10 cellular contexts compared by ENCODE assay signal in genomic region chr12:127041985-127042625, GRCh38.
DNase-seq lines count a peak whose midpoint lies in the region; ATAC-seq and TF ChIP-seq lines count a peak whose summit lies in the region.
"Had no signal": no experiment of that assay in that cellular context is flagged by ENCODE, and none has a peak within 500 bp of the region (broad histone marks: within the 10 kb centered on the region; RNA-seq: fewer than 3 reads in every experiment).

No MANE protein-coding gene starts in this region.

- intact Hi-C loops in sciatic nerve (cut with DNase I) (no loop called here), prostate gland (cut with DNase I) (no loop called here)

- H3K9me3 Mint-ChIP-seq in T-helper 2 cell treated with Interferon-gamma antibody and Interleukin-4, amounts not matched to agents 5 μg/mL and 100 μg/mL, for 36 hours, result no peaks in the 10 kb centered on the region

- no peaks in the 10 kb centered on the region for H3K27me3 ChIP-seq in BLaER1 treated with 17β-estradiol and CSF1 and Interleukin-3, amounts not matched to agents 10 nM and 100 nM
- no peaks in the 10 kb centered on the region for H3K27me3 ChIP-seq in prostate gland (replicated peaks; ENCODE audit: insufficient read depth)

- H3K27me3 Mint-ChIP-seq in T-helper 2 cell treated with Interferon-gamma antibody and Interleukin-4, amounts not matched to agents 5 μg/mL and 100 μg/mL, for 36 hours (ENCODE audit: low read depth), result no peaks in the 10 kb centered on the region

- ATAC-seq in HG02840 (IDR thresholded peaks at IDR 0.05; ENCODE audit: low FRiP score, unreplicated experiment), result peak; percentile 80
- peak; percentile 97 for ATAC-seq in HG03575 (IDR thresholded peaks at IDR 0.05; ENCODE audit: extremely low read depth, insufficient number of reproducible peaks, low FRiP score, unreplicated experiment)
- ATAC-seq in esophagus mucosa, result no peak
- no peak for ATAC-seq in sciatic nerve

- peak overlapping the region; percentile 49 to 99 (median 95); a peak in 21 of 22 replicates for H3K27ac ChIP-seq in BLaER1 treated with 17β-estradiol and CSF1 and Interleukin-3, amounts not matched to agents 10 nM and 100 nM
- H3K27ac ChIP-seq in prostate gland, result no peak overlapping the region

- H3K36me3 ChIP-seq in BLaER1 treated with 17β-estradiol and CSF1 and Interleukin-3, amounts not matched to agents 10 nM and 100 nM, result peaks cover 0 to 4% (median 0%) of the 10 kb centered on the region in 11 experiments; a peak in 2 of 22 replicates
- H3K36me3 ChIP-seq in prostate gland, result no peaks in the 10 kb centered on the region

- peak overlapping the region in 10 of 11 experiments; percentile 48 to 84 (median 76); a peak in 19 of 22 replicates for H3K9ac ChIP-seq in BLaER1 treated with 17β-estradiol and CSF1 and Interleukin-3, amounts not matched to agents 10 nM and 100 nM

- no peak overlapping the region for H3K27ac Mint-ChIP-seq in T-helper 2 cell treated with Interferon-gamma antibody and Interleukin-4, amounts not matched to agents 5 μg/mL and 100 μg/mL, for 36 hours

- H3K4me1 ChIP-seq in BLaER1 treated with 17β-estradiol and CSF1 and Interleukin-3, amounts not matched to agents 10 nM and 100 nM, result peaks cover 31 to 57% (median 43%) of the 10 kb centered on the region in 10 experiments
- H3K4me1 ChIP-seq in prostate gland (replicated peaks), result no peaks in the 10 kb centered on the region

- H3K4me3 Mint-ChIP-seq in T-helper 2 cell treated with Interferon-gamma antibody and Interleukin-4, amounts not matched to agents 5 μg/mL and 100 μg/mL, for 36 hours, result no peak overlapping the region

- peak overlapping the region; percentile 51 to 83 (median 75) for H3K4me2 ChIP-seq in BLaER1 treated with 17β-estradiol and CSF1 and Interleukin-3, amounts not matched to agents 10 nM and 100 nM

- TF ChIP-seq CTCF in prostate gland (IDR thresholded peaks at IDR 0.05), result no peak

- no peak for TF ChIP-seq POLR2A in prostate gland (IDR thresholded peaks at IDR 0.05)

- peaks cover 20 to 54% (median 37%) of the 10 kb centered on the region in 11 experiments; a peak in 21 of 22 replicates for H3K9me3 ChIP-seq in BLaER1 treated with 17β-estradiol and CSF1 and Interleukin-3, amounts not matched to agents 10 nM and 100 nM (replicated peaks in 1 of 11)
- no peaks in the 10 kb centered on the region for H3K9me3 ChIP-seq in prostate gland

- H3K4me1 Mint-ChIP-seq in T-helper 2 cell treated with Interferon-gamma antibody and Interleukin-4, amounts not matched to agents 5 μg/mL and 100 μg/mL, for 36 hours (ENCODE audit: low read depth), result no peaks in the 10 kb centered on the region

- no peaks in the 10 kb centered on the region for H3K36me3 Mint-ChIP-seq in T-helper 2 cell treated with Interferon-gamma antibody and Interleukin-4, amounts not matched to agents 5 μg/mL and 100 μg/mL, for 36 hours (ENCODE audit: low read depth)

- peak overlapping the region in 3 of 10 experiments; percentile 24 to 50 (median 35); a peak in 6 of 20 replicates for H3K4me3 ChIP-seq in BLaER1 treated with 17β-estradiol and CSF1 and Interleukin-3, amounts not matched to agents 10 nM and 100 nM
- H3K4me3 ChIP-seq in prostate gland, result no peak overlapping the region

- 58% methylated on average over 3 of the region's 3 CpGs for WGBS in prostate gland

- peak; percentile 9 for DNase-seq in GM19240 (ENCODE audit: insufficient read length, low spot score)
- DNase-seq in T-helper 2 cell treated with Interferon-gamma antibody and Interleukin-4, amounts not matched to agents 5 μg/mL and 100 μg/mL, for 36 hours (ENCODE audit: low spot score), result no peak
- DNase-seq in sciatic nerve (ENCODE audit: low spot score), result no peak
- DNase-seq in prostate gland (ENCODE audit: low spot score), result no peak
- DNase-seq: KG1, posterior cingulate gyrus had no signal

- H4K20me1 ChIP-seq in BLaER1 treated with 17β-estradiol and CSF1 and Interleukin-3, amounts not matched to agents 10 nM and 100 nM, result no peaks in the 10 kb centered on the region

Comparison
In these comparisons a context has a peak if more than half of its experiments do, and no peak if none do; other contexts are left out.
1. H3K27ac ChIP-seq: peak in BLaER1 treated with 17β-estradiol and CSF1 and Interleukin-3, amounts not matched to agents 10 nM and 100 nM (11 of 11); none in prostate gland (0 of 2).
2. ATAC-seq: peak in HG02840 (single experiment) and HG03575 (single experiment); none in esophagus mucosa (single experiment) and sciatic nerve (single experiment).